Comparison of ENCODE assay signal across 21 cellular contexts in the genomic region with DNA sequence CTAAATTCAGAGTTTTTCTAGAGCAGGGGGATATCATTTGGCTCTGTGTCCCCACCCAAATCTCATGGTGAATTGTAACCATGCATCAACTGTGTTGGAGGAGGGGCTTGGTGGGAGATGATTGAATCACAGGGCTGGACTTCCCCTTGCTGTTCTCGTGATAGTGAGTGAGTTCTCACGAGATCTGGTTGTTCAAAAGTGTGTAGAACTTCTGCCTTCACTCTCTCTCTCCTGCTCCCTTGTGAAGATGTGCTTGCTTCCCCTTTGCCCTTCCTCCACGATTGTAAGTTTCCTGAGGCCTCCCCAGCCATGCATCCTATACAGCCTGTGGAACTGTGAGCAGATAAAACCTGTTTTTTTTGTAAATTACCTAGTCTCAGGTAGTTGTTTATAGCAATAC.
"Had no signal": no experiment of that assay in that cellular context is flagged by ENCODE, and none has a peak within 500 bp of the region (broad histone marks: within the 10 kb centered on the region; RNA-seq: fewer than 3 reads in every experiment).

No MANE protein-coding gene starts in this region.

- H3K36me3 ChIP-seq: MG63 had no signal

- H3K27ac ChIP-seq: RWPE1 had no signal

- H3K4me2 ChIP-seq: SK-N-SH had no signal

- ATAC-seq: Panc1, T-cell had no signal

- H3K9me3 ChIP-seq: MG63, SK-N-SH had no signal

- H3K4me3 ChIP-seq: MG63 had no signal

- H3K9ac ChIP-seq: SK-N-SH had no signal

- H3K27me3 ChIP-seq: MG63 had no signal

- DNase-seq: Karpas-422, KG1, MG63, NCI-H1092 treated with DMSO at 0.1 percent for 48 hours, NCI-H1436, NCI-H187, NCI-H2029, NCI-H2081 treated with DMSO at 0.1 percent for 48 hours, NCI-H2171, NCI-H226, NCI-H446, NCI-H510A, NCI-H524 treated with DMSO at 0.1 percent for 48 hours, NCI-H69, NCI-H774, SHP77, SK-N-SH, SW 1271, T-cell had no signal
